Comparison of ENCODE assay signal across 12 cellular contexts in genomic region chr20:53597521-53598120, GRCh38. TPM values are rescaled to one million over a fixed set of nuclear protein-coding genes. Genes with fewer than 3 reads are reported as not detected.
DNase-seq lines count a peak whose midpoint lies in the region; ATAC-seq and TF ChIP-seq lines count a peak whose summit lies in the region.
"Had no signal": no experiment of that assay in that cellular context is flagged by ENCODE, and none has a peak within 500 bp of the region (broad histone marks: within the 10 kb centered on the region; RNA-seq: fewer than 3 reads in every experiment).

No MANE protein-coding gene starts in this region.

- peaks cover 6% of the 10 kb centered on the region for H3K36me3 Mint-ChIP-seq in activated T-helper 17 cell treated with anti-CD3 and anti-CD28 coated beads, Interleukin-2, amount 50 U/mL, for 72 hours (ENCODE audit: low read depth)
- no peaks in the 10 kb centered on the region for H3K36me3 Mint-ChIP-seq in memory B cell

- H3K27me3 Mint-ChIP-seq in activated T-helper 17 cell treated with anti-CD3 and anti-CD28 coated beads, Interleukin-2, amount 50 U/mL, for 72 hours = no peaks in the 10 kb centered on the region
- no peaks in the 10 kb centered on the region for H3K27me3 Mint-ChIP-seq in memory B cell

- H3K4me3 ChIP-seq in left ventricle myocardium inferior (no peak overlapping the region), urinary bladder (ENCODE audit: low read depth, low read length) (no peak overlapping the region)
- H3K4me3 ChIP-seq: BLaER1 treated with 17β-estradiol and CSF1 and Interleukin-3, amounts not matched to agents 10 nM and 100 nM had no signal

- H3K36me3 ChIP-seq in left ventricle myocardium inferior = no peaks in the 10 kb centered on the region
- H3K36me3 ChIP-seq in urinary bladder (ENCODE audit: insufficient read depth) = no peaks in the 10 kb centered on the region
- H3K36me3 ChIP-seq: BLaER1 treated with 17β-estradiol and CSF1 and Interleukin-3, amounts not matched to agents 10 nM and 100 nM had no signal

- ATAC-seq in activated T-helper 17 cell treated with anti-CD3 and anti-CD28 coated beads, Interleukin-2, amount 50 U/mL, for 72 hours (replicated peaks) = no peak
- ATAC-seq in memory B cell (ENCODE audit: low read depth) (no peak), HG03280 (IDR thresholded peaks at IDR 0.05; ENCODE audit: unreplicated experiment) (no peak)

- H3K27ac ChIP-seq in left ventricle myocardium inferior (replicated peaks) (peak overlapping the region; percentile 99), urinary bladder (ENCODE audit: low read depth) (peak overlapping the region; percentile 5)

- peak overlapping the region; percentile 67 for H3K27ac Mint-ChIP-seq in activated T-helper 17 cell treated with anti-CD3 and anti-CD28 coated beads, Interleukin-2, amount 50 U/mL, for 72 hours
- peak overlapping the region; percentile 79 for H3K27ac Mint-ChIP-seq in memory B cell

- 76% methylated on average over 4 of the region's 4 CpGs for WGBS in urinary bladder

- H3K4me1 ChIP-seq in left ventricle myocardium inferior (peaks cover 25% of the 10 kb centered on the region), urinary bladder (ENCODE audit: insufficient read depth) (no peaks in the 10 kb centered on the region)

- no peaks in the 10 kb centered on the region for H3K9me3 ChIP-seq in left ventricle myocardium inferior (replicated peaks)
- H3K9me3 ChIP-seq: BLaER1 treated with 17β-estradiol and CSF1 and Interleukin-3, amounts not matched to agents 10 nM and 100 nM had no signal

- H3K9me3 Mint-ChIP-seq in activated T-helper 17 cell treated with anti-CD3 and anti-CD28 coated beads, Interleukin-2, amount 50 U/mL, for 72 hours = no peaks in the 10 kb centered on the region
- H3K9me3 Mint-ChIP-seq in memory B cell = no peaks in the 10 kb centered on the region

- H3K4me3 Mint-ChIP-seq in activated T-helper 17 cell treated with anti-CD3 and anti-CD28 coated beads, Interleukin-2, amount 50 U/mL, for 72 hours = peak overlapping the region; percentile 86
- no peak overlapping the region for H3K4me3 Mint-ChIP-seq in memory B cell

- no peaks in the 10 kb centered on the region for H3K27me3 ChIP-seq in left ventricle myocardium inferior (ENCODE audit: low read depth)
- H3K27me3 ChIP-seq: BLaER1 treated with 17β-estradiol and CSF1 and Interleukin-3, amounts not matched to agents 10 nM and 100 nM had no signal

- intact Hi-C loops in left ventricle myocardium inferior (cut with micrococcal nuclease) (loop anchor here (10.0 kb wide), 1 partner anchor 137 kb away; no protein-coding TSS in a partner anchor), cardiac septum (cut with DNase I) (no loop called here)

- H3K4me1 Mint-ChIP-seq in activated T-helper 17 cell treated with anti-CD3 and anti-CD28 coated beads, Interleukin-2, amount 50 U/mL, for 72 hours = peaks cover 33% of the 10 kb centered on the region
- peaks cover 13% of the 10 kb centered on the region for H3K4me1 Mint-ChIP-seq in memory B cell

- DNase-seq in left ventricle myocardium inferior = no peak
- DNase-seq in cardiac septum (ENCODE audit: low spot score) = no peak
- no peak for DNase-seq in memory B cell (ENCODE audit: low spot score in 2 of 2)
- no peak for DNase-seq in NK-92 treated with Interleukin-12 subunit alpha and Interleukin-12 subunit beta, amount 100 ng/mL, for 24 hours (lab: John Stamatoyannopoulos, UW)
- DNase-seq in iPS-NIHi11 (ENCODE audit: low spot score) = no peak
- DNase-seq: amniotic stem cell; NCI-H2081 treated with DMSO at 0.1 percent for 48 hours; stimulated activated CD4-positive, alpha-beta T cell treated with anti-CD3 and anti-CD28 coated beads, Interleukin-4, amount 100 ng/mL, for 1 hour had no signal

- no peak for TF ChIP-seq CTCF in left ventricle myocardium inferior (IDR thresholded peaks at IDR 0.05; ENCODE audit: borderline replicate concordance)

RNA-seq across cellular contexts. Expression of gene ZNF217, which starts 4.0 kb away (rescaled TPM):
- 5.4 TPM for total RNA-seq in left ventricle myocardium inferior
- total RNA-seq in cardiac septum = 10.7 TPM
- 10 to 100 TPM; 52.7 to 54.2 TPM for total RNA-seq in activated T-helper 17 cell treated with anti-CD3 and anti-CD28 coated beads, Interleukin-2, amount 50 U/mL, for 72 hours
- 30.2 TPM for total RNA-seq in urinary bladder
- polyA plus RNA-seq in urinary bladder = 21.4 TPM
